In genomic region chr14:52694761-52695480, GRCh38 we compare ENCODE assay signal across 8 cellular contexts. TPM values are rescaled to one million over a fixed set of nuclear protein-coding genes. Genes with fewer than 3 reads are reported as not detected.
DNase-seq lines count a peak whose midpoint lies in the region; ATAC-seq and TF ChIP-seq lines count a peak whose summit lies in the region.

No MANE protein-coding gene starts in this region.

- H3K4me3 ChIP-seq in foreskin fibroblast (ENCODE audit: low read depth in 1 of 2, low read length in 2 of 2) = peak overlapping the region; percentile 73 to 84
- H3K4me3 ChIP-seq in thyroid gland (replicated peaks in 1 of 3) = peak overlapping the region; percentile 49 to 97 (median 92)

- intact Hi-C loops in thyroid gland (cut with DNase I) = no loop called here

- H3K27ac ChIP-seq in thyroid gland = peak overlapping the region; percentile 95 to 96 (median 96)

- 2% methylated on average over 20 to 25 of the region's 46 CpGs for WGBS in thyroid gland, 2 donors

- DNase-seq in COLO668 (lab: John Stamatoyannopoulos, UW; ENCODE audit: unreplicated experiment) (peak; percentile 72), activated T-helper 1 cell treated with Interleukin-2 at 50 U/mL for 16 hours (ENCODE audit: low read depth) (peak; percentile 45), foreskin fibroblast (peak; percentile 14 to 59), nucleus accumbens (lab: John Stamatoyannopoulos, UW) (peak in 29 of 56 donors; percentile 9 to 68 (median 47)), thyroid gland (peak; percentile 48)

- peaks cover 20 to 31% of the 10 kb centered on the region in 2 donors for H3K4me1 ChIP-seq in thyroid gland

- TF ChIP-seq POLR2A in thyroid gland (IDR thresholded peaks at IDR 0.05) = no peak

- no peaks in the 10 kb centered on the region for H3K36me3 ChIP-seq in thyroid gland

- no peaks in the 10 kb centered on the region for H3K9me3 ChIP-seq in thyroid gland

- TF ChIP-seq CTCF in foreskin fibroblast (IDR thresholded peaks at IDR 0.05; ENCODE audit: low read depth, low read length) = no peak
- no peak for TF ChIP-seq CTCF in thyroid gland (IDR thresholded peaks at IDR 0.05)

- H3K27me3 ChIP-seq in thyroid gland = no peaks in the 10 kb centered on the region

- ATAC-seq in GM19397 (IDR thresholded peaks at IDR 0.05; ENCODE audit: unreplicated experiment) (peak; percentile 47), HG03469 (IDR thresholded peaks at IDR 0.05; ENCODE audit: unreplicated experiment) (peak; percentile 40)

TF ChIP-seq in PFSK-1, 5 proteins besides CTCF, POLR2A, EP300 and RAD21:
- no peak for TF ChIP-seq SIN3A (IDR thresholded peaks at IDR 0.05; ENCODE audit: borderline replicate concordance, insufficient read depth, low read length)
- no peak for TF ChIP-seq TAF1 (IDR thresholded peaks at IDR 0.05; ENCODE audit: borderline replicate concordance, insufficient read depth, low read length)
- TF ChIP-seq FOXP2 (optimal IDR thresholded peaks at IDR 0.05; ENCODE audit: borderline replicate concordance, extremely low read depth, extremely low read length, insufficient read depth) = peak; percentile 14

RNA-seq across cellular contexts. Expression of gene ERO1A, which starts 0.4 kb away (rescaled TPM):
- polyA plus RNA-seq in PFSK-1 (2012; ENCODE audit: insufficient read length, low read depth) = 20.0 TPM
- total RNA-seq in thyroid gland = 10 to 100 TPM; 32.2 to 55.9 (median 38.6) TPM

RNA-seq across cellular contexts. Expression of gene PSMC6, which starts 12.1 kb away (rescaled TPM):
- 33.3 TPM for polyA plus RNA-seq in PFSK-1 (2012; ENCODE audit: insufficient read length, low read depth)
- 100 to 1,000 TPM in 3 of 4 donors, 10 to 100 TPM in 1; 98.8 to 146 (median 125) TPM for total RNA-seq in thyroid gland

RNA-seq across cellular contexts. Expression of gene STYX, which starts 35.0 kb away (rescaled TPM):
- polyA plus RNA-seq in PFSK-1 (2012; ENCODE audit: insufficient read length, low read depth) = 1.9 TPM
- 10 to 100 TPM; 13.7 to 17.1 (median 14.8) TPM for total RNA-seq in thyroid gland

Comparison
In these comparisons a context has a peak if more than half of its experiments do, and no peak if none do; other contexts are left out.
1. Peak in every context shown above with its lines: DNase-seq, ATAC-seq, H3K4me3 ChIP-seq and H3K27ac ChIP-seq.